9 cellular contexts compared by ENCODE assay signal in the genomic region with DNA sequence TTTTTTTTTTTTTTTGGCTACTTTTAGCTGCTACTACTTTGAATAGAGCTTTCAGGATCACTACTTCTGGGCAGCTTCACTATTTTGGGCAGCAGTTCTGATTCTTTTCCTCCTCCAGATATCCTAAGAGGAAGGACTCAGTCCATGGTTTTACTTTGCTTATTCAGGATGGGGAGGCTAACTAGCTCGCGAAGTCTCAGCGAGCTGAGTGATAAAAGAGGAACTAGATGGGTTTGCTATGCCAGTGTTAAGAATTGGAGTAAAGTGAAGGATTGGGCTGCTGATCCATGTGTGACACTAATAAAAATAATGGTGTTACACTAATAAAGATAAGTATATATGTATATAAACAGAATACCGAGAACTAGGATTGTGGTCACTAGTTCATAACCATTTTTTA. TPM values are rescaled to one million over a fixed set of nuclear protein-coding genes. Genes with fewer than 3 reads are reported as not detected.
DNase-seq lines count a peak whose midpoint lies in the region; ATAC-seq and TF ChIP-seq lines count a peak whose summit lies in the region.
"Had no signal": no experiment of that assay in that cellular context is flagged by ENCODE, and none has a peak within 500 bp of the region (broad histone marks: within the 10 kb centered on the region; RNA-seq: fewer than 3 reads in every experiment).

No MANE protein-coding gene starts in this region.

- ATAC-seq in activated naive CD8-positive, alpha-beta T cell treated with anti-CD3 and anti-CD28 coated beads, Interleukin-2, amount 10 ng/mL, durations not matched to agents 7 days and 5 days (ENCODE audit: low read depth): no peak
- ATAC-seq in memory B cell (ENCODE audit: low read depth): peak; percentile 59
- ATAC-seq in HG02938 (IDR thresholded peaks at IDR 0.05; ENCODE audit: unreplicated experiment): no peak

- H3K9me3 Mint-ChIP-seq in H9 (peaks cover 0 to 2% of the 10 kb centered on the region in 2 experiments; a peak in 1 of 5 replicates), memory B cell (no peaks in the 10 kb centered on the region)
- H3K9me3 Mint-ChIP-seq in activated naive CD8-positive, alpha-beta T cell treated with anti-CD3 and anti-CD28 coated beads, Interleukin-2, amount 10 ng/mL, durations not matched to agents 7 days and 5 days: no peaks in the 10 kb centered on the region

- H3K79me1 ChIP-seq in H9 (ENCODE audit: insufficient read depth, low read depth, low read length, poor library complexity, severe bottlenecking): no peaks in the 10 kb centered on the region

- H4K20me1 ChIP-seq in H9 (ENCODE audit: control insufficient read depth, insufficient read depth, insufficient read length): no peaks in the 10 kb centered on the region

- H3K4me3 Mint-ChIP-seq in H9 (no peak overlapping the region), memory B cell (peak overlapping the region; percentile 73)
- H3K4me3 Mint-ChIP-seq in activated naive CD8-positive, alpha-beta T cell treated with anti-CD3 and anti-CD28 coated beads, Interleukin-2, amount 10 ng/mL, durations not matched to agents 7 days and 5 days: peak overlapping the region; percentile 49

- WGBS in H9 (ENCODE audit: extremely low coverage, insufficient read length, low lambda C conversion rate): no CpG with 5 or more reads among the region's 4 CpGs

- peaks cover 15 to 32% (median 25%) of the 10 kb centered on the region in 3 experiments for H3K36me3 Mint-ChIP-seq in H9 (ENCODE audit: insufficient read depth in 1 of 3, low read depth in 3 of 3)
- H3K36me3 Mint-ChIP-seq in activated naive CD8-positive, alpha-beta T cell treated with anti-CD3 and anti-CD28 coated beads, Interleukin-2, amount 10 ng/mL, durations not matched to agents 7 days and 5 days: peaks cover 19% of the 10 kb centered on the region
- H3K36me3 Mint-ChIP-seq in memory B cell: peaks cover 11% of the 10 kb centered on the region

- H4K91ac ChIP-seq in H9 (ENCODE audit: insufficient read length, low read depth, low read length): no peak overlapping the region

- H3K27ac Mint-ChIP-seq in H9: peak overlapping the region in 2 of 3 experiments; percentile 43 to 84; a peak in 3 of 7 replicates
- H3K27ac Mint-ChIP-seq in activated naive CD8-positive, alpha-beta T cell treated with anti-CD3 and anti-CD28 coated beads, Interleukin-2, amount 10 ng/mL, durations not matched to agents 7 days and 5 days: no peak overlapping the region
- peak overlapping the region; percentile 73 for H3K27ac Mint-ChIP-seq in memory B cell

- no peak overlapping the region for H3K27ac ChIP-seq in H9 (ENCODE audit: insufficient read length, low read depth, low read length)

- H3K4ac ChIP-seq in H9 (ENCODE audit: low read depth, low read length): no peak overlapping the region

- no peak overlapping the region for H3K23ac ChIP-seq in H9 (ENCODE audit: insufficient read length, low read depth, low read length)

- H2BK12ac ChIP-seq in H9 (ENCODE audit: insufficient read length, low read depth, low read length): no peak overlapping the region

- H2BK120ac ChIP-seq in H9 (ENCODE audit: low read depth, low read length, poor library complexity, severe bottlenecking): no peak overlapping the region

- POLR2A ChIA-PET in activated naive CD8-positive, alpha-beta T cell treated with anti-CD3 and anti-CD28 coated beads, Interleukin-2, amount 10 ng/mL, durations not matched to agents 7 days and 5 days (lab: Charles Lee): interaction anchor here (0.6 to 0.9 kb wide), 4 partner anchors 16 to 57 kb away, joined by 3 to 6 read pairs (median 4); no protein-coding TSS in a partner anchor

- H3K56ac ChIP-seq in H9 (ENCODE audit: insufficient read length, low read depth, low read length): no peak overlapping the region

- no peak overlapping the region for H3K18ac ChIP-seq in H9 (ENCODE audit: insufficient read length, low read depth, low read length)

- TF ChIP-seq CTCF in H9 (conservative IDR thresholded peaks at IDR 0.05): no peak

- H3K27me3 Mint-ChIP-seq in H9 (ENCODE audit: low read depth) (no peaks in the 10 kb centered on the region; the same call in 1 of the 2 replicates), memory B cell (no peaks in the 10 kb centered on the region)
- no peaks in the 10 kb centered on the region for H3K27me3 Mint-ChIP-seq in activated naive CD8-positive, alpha-beta T cell treated with anti-CD3 and anti-CD28 coated beads, Interleukin-2, amount 10 ng/mL, durations not matched to agents 7 days and 5 days

- no peak overlapping the region for H2BK5ac ChIP-seq in H9 (ENCODE audit: insufficient read length, low read length)

- H3K9ac ChIP-seq in H9 (ENCODE audit: extremely low read depth, insufficient read length, low read length): no peak overlapping the region

- H3K4me2 ChIP-seq in H9 (ENCODE audit: insufficient read depth, insufficient read length, low read length): no peak overlapping the region

- H3K14ac ChIP-seq in H9 (ENCODE audit: insufficient read depth, low read length): no peak overlapping the region

- H3K4me1 Mint-ChIP-seq in H9: peaks cover 5 to 13% of the 10 kb centered on the region in 2 experiments
- peaks cover 30% of the 10 kb centered on the region for H3K4me1 Mint-ChIP-seq in activated naive CD8-positive, alpha-beta T cell treated with anti-CD3 and anti-CD28 coated beads, Interleukin-2, amount 10 ng/mL, durations not matched to agents 7 days and 5 days
- peaks cover 26% of the 10 kb centered on the region for H3K4me1 Mint-ChIP-seq in memory B cell

- no peaks in the 10 kb centered on the region for H3K27me3 ChIP-seq in H9 (ENCODE audit: insufficient read depth, low read length)
- H3K27me3 ChIP-seq: dorsolateral prefrontal cortex had no signal

- no peak overlapping the region for H2AFZ ChIP-seq in H9 (ENCODE audit: low read length)

- H3T11ph ChIP-seq in H9 (ENCODE audit: low read length): no peak overlapping the region

- DNase-seq in AML-193 (lab: John Stamatoyannopoulos, UW): peak; percentile 68 to 73
- no peak for DNase-seq in H9
- DNase-seq in activated naive CD8-positive, alpha-beta T cell treated with anti-CD3 and anti-CD28 coated beads, Interleukin-2, amount 10 ng/mL, durations not matched to agents 7 days and 5 days: no peak
- DNase-seq in memory B cell (ENCODE audit: low spot score in 2 of 2): no peak
- DNase-seq in stimulated activated CD4-positive, alpha-beta T cell treated with anti-CD3 and anti-CD28 coated beads, Interleukin-12 subunit alpha, Interleukin-12 subunit beta, amount 100 ng/mL, for 4 hours: no peak
- no peak for DNase-seq in NCI-H1417 treated with DMSO at 0.1 percent for 48 hours (lab: John Stamatoyannopoulos, UW)
- DNase-seq in NCI-H446 (lab: John Stamatoyannopoulos, UW): no peak
- DNase-seq: dorsolateral prefrontal cortex had no signal

- H3K4me1 ChIP-seq in H9 (ENCODE audit: insufficient read depth, low read length): no peaks in the 10 kb centered on the region

- H4K5ac ChIP-seq in H9 (ENCODE audit: insufficient read length, low read depth, low read length): no peak overlapping the region

- H2BK20ac ChIP-seq in H9 (ENCODE audit: low read depth, low read length, poor library complexity, severe bottlenecking): no peak overlapping the region

- no peak overlapping the region for H2BK15ac ChIP-seq in H9 (ENCODE audit: low read depth, low read length)

- H3K9me3 ChIP-seq in H9 (ENCODE audit: control insufficient read depth, low read depth, low read length): no peaks in the 10 kb centered on the region

- no peak overlapping the region for H2AK5ac ChIP-seq in H9 (ENCODE audit: insufficient read length, low read length)

- peaks cover 58% of the 10 kb centered on the region for H3K79me2 ChIP-seq in H9 (ENCODE audit: insufficient read depth, low read length)

- H4K8ac ChIP-seq in H9 (replicated peaks; ENCODE audit: insufficient read length, low read depth, low read length): no peak overlapping the region

- peaks cover 5% of the 10 kb centered on the region for H3K23me2 ChIP-seq in H9 (ENCODE audit: insufficient read length, low read depth, low read length, poor library complexity, severe bottlenecking)

RNA-seq across cellular contexts. Expression of a gene that starts 5.0 kb away (rescaled TPM):
- 263 and 264 TPM in 2 replicates for total RNA-seq in H9 (2021)
- 100 to 1,000 TPM; 228 to 248 TPM for total RNA-seq in activated naive CD8-positive, alpha-beta T cell treated with anti-CD3 and anti-CD28 coated beads, Interleukin-2, amount 10 ng/mL, durations not matched to agents 7 days and 5 days

RNA-seq across cellular contexts. Expression of a gene that starts 16.4 kb away (rescaled TPM):
- total RNA-seq in H9 (2021): 11.6 and 12.5 TPM in 2 replicates
- 1 to 10 TPM; 5.7 to 8.0 TPM for total RNA-seq in activated naive CD8-positive, alpha-beta T cell treated with anti-CD3 and anti-CD28 coated beads, Interleukin-2, amount 10 ng/mL, durations not matched to agents 7 days and 5 days

RNA-seq across cellular contexts. Expression of a gene that starts 54.6 kb away (rescaled TPM):
- 30.1 and 30.3 TPM in 2 replicates for total RNA-seq in H9 (2021)
- total RNA-seq in activated naive CD8-positive, alpha-beta T cell treated with anti-CD3 and anti-CD28 coated beads, Interleukin-2, amount 10 ng/mL, durations not matched to agents 7 days and 5 days: 10 to 100 TPM; 27.8 to 28.3 TPM

Comparison
In these comparisons a context has a peak if more than half of its experiments do, and no peak if none do; other contexts are left out.
1. DNase-seq: peak in AML-193 (2 of 2); none in H9 (single experiment), activated naive CD8-positive, alpha-beta T cell treated with anti-CD3 and anti-CD28 coated beads, Interleukin-2, amount 10 ng/mL, durations not matched to agents 7 days and 5 days (single experiment), memory B cell (0 of 2), stimulated activated CD4-positive, alpha-beta T cell treated with anti-CD3 and anti-CD28 coated beads, Interleukin-12 subunit alpha, Interleukin-12 subunit beta, amount 100 ng/mL, for 4 hours (single experiment), NCI-H1417 treated with DMSO at 0.1 percent for 48 hours (single experiment) and NCI-H446 (0 of 2).
2. H3K4me3 Mint-ChIP-seq: peak in activated naive CD8-positive, alpha-beta T cell treated with anti-CD3 and anti-CD28 coated beads, Interleukin-2, amount 10 ng/mL, durations not matched to agents 7 days and 5 days (single experiment) and memory B cell (single experiment); none in H9 (0 of 2).